In genomic region chr10:133526957-133527588, GRCh38 we compare ENCODE assay signal across 12 cellular contexts. TPM values are rescaled to one million over a fixed set of nuclear protein-coding genes. Genes with fewer than 3 reads are reported as not detected.
DNase-seq lines count a peak whose midpoint lies in the region; ATAC-seq and TF ChIP-seq lines count a peak whose summit lies in the region.
"Had no signal": no experiment of that assay in that cellular context is flagged by ENCODE, and none has a peak within 500 bp of the region (broad histone marks: within the 10 kb centered on the region; RNA-seq: fewer than 3 reads in every experiment).

Gene CYP2E1 (plus strand): TSS chr10:133527363. CDS start chr10:133527396, 33 bp downstream.

- no peaks in the 10 kb centered on the region for H3K36me3 ChIP-seq in GM23248 (ENCODE audit: low read depth)
- no peaks in the 10 kb centered on the region for H3K36me3 ChIP-seq in stomach
- H3K36me3 ChIP-seq: right atrium auricular region had no signal

- no peak for TF ChIP-seq CTCF in glutamatergic neuron (IDR thresholded peaks at IDR 0.05; ENCODE audit: partially characterized antibody, unreplicated experiment)
- TF ChIP-seq CTCF in stomach (IDR thresholded peaks at IDR 0.05), result no peak

- ATAC-seq in activated T-helper 17 cell treated with anti-CD3 and anti-CD28 coated beads, Interleukin-2, amount 50 U/mL, for 72 hours (replicated peaks), result no peak
- ATAC-seq in GM19328 (IDR thresholded peaks at IDR 0.05; ENCODE audit: unreplicated experiment), result no peak
- ATAC-seq in GM21528 (IDR thresholded peaks at IDR 0.05; ENCODE audit: low FRiP score, unreplicated experiment), result no peak
- ATAC-seq: activated CD8-positive, alpha-beta T cell treated with anti-CD3 and anti-CD28 coated beads, Interleukin-2, amount 10 ng/mL, durations not matched to agents 7 days and 5 days had no signal

- TF ChIP-seq POLR2A in stomach (IDR thresholded peaks at IDR 0.05), result no peak

- peaks cover 16% of the 10 kb centered on the region for H3K27me3 Mint-ChIP-seq in activated T-helper 17 cell treated with anti-CD3 and anti-CD28 coated beads, Interleukin-2, amount 50 U/mL, for 72 hours
- peaks cover 12% of the 10 kb centered on the region for H3K27me3 Mint-ChIP-seq in glutamatergic neuron (ENCODE audit: unreplicated experiment)

- H4K20me1 ChIP-seq in GM23248 (ENCODE audit: insufficient read depth), result no peaks in the 10 kb centered on the region

- no peak within 1 kb of the TSS for H3K4me2 ChIP-seq in GM23248 (ENCODE audit: unreplicated experiment)

- H3K4me3 Mint-ChIP-seq in activated T-helper 17 cell treated with anti-CD3 and anti-CD28 coated beads, Interleukin-2, amount 50 U/mL, for 72 hours, result peak within 1 kb of the TSS; percentile 75
- peak within 1 kb of the TSS; percentile 90 for H3K4me3 Mint-ChIP-seq in glutamatergic neuron (ENCODE audit: unreplicated experiment)
- H3K4me3 Mint-ChIP-seq: activated CD8-positive, alpha-beta T cell treated with anti-CD3 and anti-CD28 coated beads, Interleukin-2, amount 10 ng/mL, durations not matched to agents 7 days and 5 days had no signal

- H2AFZ ChIP-seq in GM23248, result peak within 1 kb of the TSS; percentile 37; the same call in 1 of the 2 replicates

- in situ Hi-C loops in GM23248 (cut with MboI), result no loop called here

- H3K9ac ChIP-seq in GM23248, result no peak within 1 kb of the TSS

- 56 to 59% methylated on average over 16 of the region's 16 CpGs for WGBS in GM23248 (ENCODE audit: low coverage in 1 of 2, low lambda C conversion rate in 2 of 2, missing lambda C conversion rate in 2 of 2), 2 experiments
- WGBS in stomach, 5 donors, result 53 to 68% (median 62%) methylated on average over 15 to 16 of the region's 16 CpGs

- peaks cover 43% of the 10 kb centered on the region for H3K27me3 ChIP-seq in GM23248 (replicated peaks; ENCODE audit: insufficient read depth)
- H3K27me3 ChIP-seq in stomach, result peaks cover 0 to 57% (median 25%) of the 10 kb centered on the region in 3 donors

- H3K4me3 ChIP-seq in GM23248 (peak within 1 kb of the TSS; percentile 54; the same call in 1 of the 2 replicates), stomach (peak within 1 kb of the TSS; percentile 35 to 49 (median 44))

- peaks cover 9% of the 10 kb centered on the region for H3K4me1 Mint-ChIP-seq in activated T-helper 17 cell treated with anti-CD3 and anti-CD28 coated beads, Interleukin-2, amount 50 U/mL, for 72 hours
- H3K4me1 Mint-ChIP-seq in glutamatergic neuron (ENCODE audit: low read depth, unreplicated experiment), result peaks cover 2% of the 10 kb centered on the region

- no peaks in the 10 kb centered on the region for H3K79me2 ChIP-seq in GM23248 (ENCODE audit: insufficient read depth)

- H3K4me1 ChIP-seq in GM23248 (ENCODE audit: insufficient read depth), result no peaks in the 10 kb centered on the region
- peaks cover 18 to 28% (median 23%) of the 10 kb centered on the region in 4 donors for H3K4me1 ChIP-seq in stomach
- H3K4me1 ChIP-seq: Caco-2 had no signal

- H3K27ac ChIP-seq in GM23248 (no peak within 1 kb of the TSS), stomach (peak within 1 kb of the TSS in 2 of 5 donors; percentile 55 to 57)
- H3K27ac ChIP-seq: right atrium auricular region had no signal

- H3K9me3 Mint-ChIP-seq in activated T-helper 17 cell treated with anti-CD3 and anti-CD28 coated beads, Interleukin-2, amount 50 U/mL, for 72 hours, result peaks cover 7% of the 10 kb centered on the region
- peaks cover 7% of the 10 kb centered on the region for H3K9me3 Mint-ChIP-seq in glutamatergic neuron (ENCODE audit: unreplicated experiment)

- H3K27ac Mint-ChIP-seq in activated T-helper 17 cell treated with anti-CD3 and anti-CD28 coated beads, Interleukin-2, amount 50 U/mL, for 72 hours, result no peak within 1 kb of the TSS
- H3K27ac Mint-ChIP-seq in glutamatergic neuron (ENCODE audit: unreplicated experiment), result no peak within 1 kb of the TSS
- H3K27ac Mint-ChIP-seq: activated CD8-positive, alpha-beta T cell treated with anti-CD3 and anti-CD28 coated beads, Interleukin-2, amount 10 ng/mL, durations not matched to agents 7 days and 5 days; immature natural killer cell had no signal

- intact Hi-C loops in stomach (cut with DNase I; ENCODE audit: low total_unique reads), result no loop called here

- H3K9me3 ChIP-seq in GM23248 (ENCODE audit: low read depth) (no peaks in the 10 kb centered on the region), stomach (peaks cover 0 to 23% (median 11%) of the 10 kb centered on the region in 4 donors)
- H3K9me3 ChIP-seq: Caco-2 had no signal

- DNase-seq in GM23248, result no peak
- DNase-seq in glutamatergic neuron, result no peak
- no peak for DNase-seq in stomach
- DNase-seq in NCI-H1436 treated with DMSO at 0.1 percent for 48 hours (lab: John Stamatoyannopoulos, UW), result no peak
- DNase-seq: activated CD8-positive, alpha-beta T cell treated with anti-CD3 and anti-CD28 coated beads, Interleukin-2, amount 10 ng/mL, durations not matched to agents 7 days and 5 days; Caco-2; immature natural killer cell; NCI-H1105 had no signal

- H3F3A ChIP-seq in GM23248 (ENCODE audit: insufficient read depth), result no peaks in the 10 kb centered on the region

- no peak for TF ChIP-seq EP300 in stomach (IDR thresholded peaks at IDR 0.05)

- H3K9me2 ChIP-seq in GM23248 (ENCODE audit: insufficient read depth), result no peaks in the 10 kb centered on the region

- no peaks in the 10 kb centered on the region for H3K36me3 Mint-ChIP-seq in activated T-helper 17 cell treated with anti-CD3 and anti-CD28 coated beads, Interleukin-2, amount 50 U/mL, for 72 hours (ENCODE audit: low read depth)
- peaks cover 10% of the 10 kb centered on the region for H3K36me3 Mint-ChIP-seq in glutamatergic neuron (ENCODE audit: unreplicated experiment)

RNA-seq across cellular contexts. Expression of gene CYP2E1, which starts in this region (rescaled TPM):
- 15.4 TPM in 1 of 2 replicates, not detected in the other for total RNA-seq in GM23248 (2014; rRNA removed; shearing (Covaris generic))
- polyA plus RNA-seq in GM23248 (2016; fragmentation: Nextera tagmentation; extraction: Ambion mirVana), result 0.31 and 0.79 TPM in 2 replicates
- total RNA-seq in activated T-helper 17 cell treated with anti-CD3 and anti-CD28 coated beads, Interleukin-2, amount 50 U/mL, for 72 hours, result 1 to 10 TPM; 1.4 to 5.4 TPM
- total RNA-seq in glutamatergic neuron (ENCODE audit: unreplicated experiment), result 7.1 TPM
- 10 to 100 TPM in 2 of 5 donors, 1 to 10 TPM in 2, not detected in 1; 1.7 to 19.9 (median 11.6) TPM for total RNA-seq in stomach
- 1 to 10 TPM; 4.0 to 5.0 (median 4.6) TPM for polyA plus RNA-seq in stomach
- total RNA-seq: Caco-2 had no signal
